21 cellular contexts compared by ENCODE assay signal in genomic region chr11:5597953-5598352, GRCh38. TPM values are rescaled to one million over a fixed set of nuclear protein-coding genes. Genes with fewer than 3 reads are reported as not detected.
A peak's percentile ranks its signal among the peaks of the same experiment; 100 is the strongest.
DNase-seq lines count a peak whose midpoint lies in the region; ATAC-seq and TF ChIP-seq lines count a peak whose summit lies in the region.
"Had no signal": no experiment of that assay in that cellular context is flagged by ENCODE, and none has a peak within 500 bp of the region (broad histone marks: within the 10 kb centered on the region; RNA-seq: fewer than 3 reads in every experiment).

No MANE protein-coding gene starts in this region.

- H3K4me1 ChIP-seq in GM23338 (ENCODE audit: insufficient read depth) (peaks cover 33% of the 10 kb centered on the region), RWPE2 (ENCODE audit: insufficient read depth, poor library complexity, severe bottlenecking) (peaks cover 21% of the 10 kb centered on the region), hepatocyte (ENCODE audit: insufficient read depth) (no peaks in the 10 kb centered on the region), parathyroid adenoma (no peaks in the 10 kb centered on the region), mucosa of descending colon (ENCODE audit: low read depth) (no peaks in the 10 kb centered on the region)

- H3K9ac ChIP-seq in parathyroid adenoma, result no peak overlapping the region

- H3K27ac Mint-ChIP-seq in GM23338, result peak overlapping the region; percentile 79
- no peak overlapping the region for H3K27ac Mint-ChIP-seq in activated naive CD4-positive, alpha-beta T cell treated with anti-CD3 and anti-CD28 coated beads, Interleukin-2, amount 10 ng/mL, durations not matched to agents 7 days and 5 days
- H3K27ac Mint-ChIP-seq: activated CD8-positive, alpha-beta T cell treated with anti-CD3 and anti-CD28 coated beads, Interleukin-2, amount 10 ng/mL, durations not matched to agents 7 days and 5 days; activated T-helper 17 cell treated with anti-CD3 and anti-CD28 coated beads, Interleukin-2, amount 50 U/mL, for 72 hours had no signal

- H3K9me3 ChIP-seq in RWPE2 (ENCODE audit: severe bottlenecking) (peaks cover 2% of the 10 kb centered on the region), hepatocyte (ENCODE audit: low read depth) (no peaks in the 10 kb centered on the region), parathyroid adenoma (ENCODE audit: control insufficient read depth, low read length) (no peaks in the 10 kb centered on the region), mucosa of descending colon (no peaks in the 10 kb centered on the region)
- H3K9me3 ChIP-seq: esophagus squamous epithelium, left lung had no signal

- H3K9me2 ChIP-seq in GM23338 (ENCODE audit: insufficient read depth) (peaks cover 3% of the 10 kb centered on the region; the same call in 1 of the 2 replicates), hepatocyte (replicated peaks; ENCODE audit: insufficient read depth) (no peaks in the 10 kb centered on the region)

- H3K4me2 ChIP-seq in GM23338, result peak overlapping the region; percentile 86
- peak overlapping the region; percentile 83 for H3K4me2 ChIP-seq in hepatocyte
- H3K4me2 ChIP-seq in parathyroid adenoma (ENCODE audit: low read length), result no peak overlapping the region

- peak; percentile 40 for ATAC-seq in GM23338
- no peak for ATAC-seq in RWPE2 (ENCODE audit: low read depth)
- ATAC-seq in mucosa of descending colon, result no peak
- ATAC-seq: activated CD8-positive, alpha-beta T cell treated with anti-CD3 and anti-CD28 coated beads, Interleukin-2, amount 10 ng/mL, durations not matched to agents 7 days and 5 days; activated T-helper 17 cell treated with anti-CD3 and anti-CD28 coated beads, Interleukin-2, amount 50 U/mL, for 72 hours; left lung; right cardiac atrium had no signal

- peaks cover under 1% of the 10 kb centered on the region; the same call in 2 of the 3 replicates for H3K36me3 Mint-ChIP-seq in GM23338 (ENCODE audit: low read depth)
- no peaks in the 10 kb centered on the region for H3K36me3 Mint-ChIP-seq in activated naive CD4-positive, alpha-beta T cell treated with anti-CD3 and anti-CD28 coated beads, Interleukin-2, amount 10 ng/mL, durations not matched to agents 7 days and 5 days

- H3K4me3 Mint-ChIP-seq in GM23338, result peak overlapping the region; percentile 94
- H3K4me3 Mint-ChIP-seq in activated naive CD4-positive, alpha-beta T cell treated with anti-CD3 and anti-CD28 coated beads, Interleukin-2, amount 10 ng/mL, durations not matched to agents 7 days and 5 days, result no peak overlapping the region
- H3K4me3 Mint-ChIP-seq: activated CD8-positive, alpha-beta T cell treated with anti-CD3 and anti-CD28 coated beads, Interleukin-2, amount 10 ng/mL, durations not matched to agents 7 days and 5 days; activated T-helper 17 cell treated with anti-CD3 and anti-CD28 coated beads, Interleukin-2, amount 50 U/mL, for 72 hours had no signal

- H3K79me2 ChIP-seq in GM23338 (replicated peaks; ENCODE audit: insufficient read depth) (peaks cover 60% of the 10 kb centered on the region), hepatocyte (peaks cover 5% of the 10 kb centered on the region), parathyroid adenoma (no peaks in the 10 kb centered on the region)

- H3K27ac ChIP-seq in GM23338 (ENCODE audit: low read depth) (peak overlapping the region; percentile 71), RWPE2 (ENCODE audit: poor library complexity, severe bottlenecking) (peak overlapping the region; percentile 87), hepatocyte (no peak overlapping the region), parathyroid adenoma (no peak overlapping the region)
- H3K27ac ChIP-seq: C4-2B, esophagus squamous epithelium, left lung had no signal

- H3K4me3 ChIP-seq in GM23338, result peak overlapping the region; percentile 88
- H3K4me3 ChIP-seq in RWPE2 (ENCODE audit: severe bottlenecking), result peak overlapping the region; percentile 46
- no peak overlapping the region for H3K4me3 ChIP-seq in hepatocyte
- H3K4me3 ChIP-seq in parathyroid adenoma (ENCODE audit: low read depth, low read length), result no peak overlapping the region
- no peak overlapping the region for H3K4me3 ChIP-seq in mucosa of descending colon

- peaks cover 45% of the 10 kb centered on the region for H3K4me1 Mint-ChIP-seq in GM23338
- peaks cover 15% of the 10 kb centered on the region for H3K4me1 Mint-ChIP-seq in activated naive CD4-positive, alpha-beta T cell treated with anti-CD3 and anti-CD28 coated beads, Interleukin-2, amount 10 ng/mL, durations not matched to agents 7 days and 5 days

- DNase-seq in GM23338 (ENCODE audit: low spot score) (peak; percentile 56), RWPE2 (ENCODE audit: low spot score) (no peak), hepatocyte (ENCODE audit: low spot score) (no peak), mucosa of descending colon (no peak), cerebellum (ENCODE audit: low spot score) (no peak)
- DNase-seq in central memory CD4-positive, alpha-beta T cell, result no peak
- no peak for DNase-seq in activated naive CD4-positive, alpha-beta T cell treated with anti-CD3 and anti-CD28 coated beads, Interleukin-2, amount 10 ng/mL, durations not matched to agents 7 days and 5 days
- DNase-seq: activated CD8-positive, alpha-beta T cell treated with anti-CD3 and anti-CD28 coated beads, Interleukin-2, amount 10 ng/mL, durations not matched to agents 7 days and 5 days; dermis blood vessel endothelial cell; DMS53; esophagus squamous epithelium; left lung; NCI-H2029; NCI-H524; stimulated activated CD4-positive, alpha-beta T cell treated with anti-CD3 and anti-CD28 coated beads, Interleukin-2, amount 100 ng/mL, for 48 hours had no signal

- TF ChIP-seq CTCF in GM23338 (conservative IDR thresholded peaks at IDR 0.05; ENCODE audit: low read depth in 2 of 2) (no peak), RWPE2 (IDR thresholded peaks at IDR 0.05; ENCODE audit: poor library complexity, severe bottlenecking) (no peak), hepatocyte (IDR thresholded peaks at IDR 0.05; ENCODE audit: poor library complexity) (no peak), parathyroid adenoma (IDR thresholded peaks at IDR 0.05) (no peak), mucosa of descending colon (IDR thresholded peaks at IDR 0.05) (no peak)

- H3K9me3 Mint-ChIP-seq in GM23338, result no peaks in the 10 kb centered on the region
- no peaks in the 10 kb centered on the region for H3K9me3 Mint-ChIP-seq in activated naive CD4-positive, alpha-beta T cell treated with anti-CD3 and anti-CD28 coated beads, Interleukin-2, amount 10 ng/mL, durations not matched to agents 7 days and 5 days
- H3K9me3 Mint-ChIP-seq: activated T-helper 17 cell treated with anti-CD3 and anti-CD28 coated beads, Interleukin-2, amount 50 U/mL, for 72 hours had no signal

- H3K27me3 Mint-ChIP-seq in GM23338 (ENCODE audit: insufficient read depth, low read depth, poor library complexity), result peaks cover 8% of the 10 kb centered on the region
- peaks cover 12% of the 10 kb centered on the region for H3K27me3 Mint-ChIP-seq in activated naive CD4-positive, alpha-beta T cell treated with anti-CD3 and anti-CD28 coated beads, Interleukin-2, amount 10 ng/mL, durations not matched to agents 7 days and 5 days

- H3K36me3 ChIP-seq in GM23338 (ENCODE audit: insufficient read depth) (no peaks in the 10 kb centered on the region; the same call in 1 of the 2 replicates), RWPE2 (ENCODE audit: low read depth) (no peaks in the 10 kb centered on the region; the same call in 1 of the 2 replicates), hepatocyte (replicated peaks; ENCODE audit: insufficient read depth, low read depth) (no peaks in the 10 kb centered on the region), parathyroid adenoma (ENCODE audit: control insufficient read depth, insufficient read depth, low read length) (no peaks in the 10 kb centered on the region), mucosa of descending colon (ENCODE audit: low read depth) (no peaks in the 10 kb centered on the region)
- H3K36me3 ChIP-seq: esophagus squamous epithelium, left lung had no signal

- intact Hi-C loops in mucosa of descending colon (cut with DNase I, micrococcal nuclease), result no loop called here

- no peaks in the 10 kb centered on the region for H3K27me3 ChIP-seq in GM23338 (ENCODE audit: insufficient read depth)
- H3K27me3 ChIP-seq in RWPE2 (ENCODE audit: insufficient read depth, poor library complexity, severe bottlenecking), result no peaks in the 10 kb centered on the region
- H3K27me3 ChIP-seq in hepatocyte, result no peaks in the 10 kb centered on the region
- H3K27me3 ChIP-seq in parathyroid adenoma (ENCODE audit: control insufficient read depth, insufficient read depth, low read length), result no peaks in the 10 kb centered on the region
- H3K27me3 ChIP-seq: esophagus squamous epithelium, left lung had no signal

- CTCF ChIA-PET in activated naive CD4-positive, alpha-beta T cell treated with anti-CD3 and anti-CD28 coated beads, Interleukin-2, amount 10 ng/mL, durations not matched to agents 7 days and 5 days (lab: Charles Lee), result interaction anchor here (0.9 to 2.1 kb wide), 4 partner anchors 41 to 211 kb away, joined by 3 to 6 read pairs (median 4); partner anchors contain the start of genes OR52N2, TRIM22 and TRIM5

- H4K20me1 ChIP-seq in GM23338 (replicated peaks; ENCODE audit: insufficient read depth) (peaks cover 3% of the 10 kb centered on the region), hepatocyte (ENCODE audit: insufficient read depth, poor library complexity, severe bottlenecking) (no peaks in the 10 kb centered on the region)

- 0 out of 2 replicates have a peak, but pooled peaks cover 3% of the 10 kb centered on the region for H3F3A ChIP-seq in GM23338 (replicated peaks; ENCODE audit: low read depth)

- H2AFZ ChIP-seq in GM23338 (no peak overlapping the region), hepatocyte (no peak overlapping the region), parathyroid adenoma (peak overlapping the region; percentile 38)

- 58% methylated on average over 3 of the region's 3 CpGs for WGBS in hepatocyte (ENCODE audit: low lambda C conversion rate, missing lambda C conversion rate)

RNA-seq across cellular contexts. Expression of gene TRIM6, which starts 1.5 kb away (rescaled TPM):
- total RNA-seq in GM23338 (2014; rRNA removed; shearing (Covaris generic)), result 49.0 and 50.8 TPM in 2 replicates
- polyA plus RNA-seq in GM23338 (2016; fragmentation: Nextera tagmentation; extraction: Ambion mirVana), result 24.3 and 26.4 TPM in 2 replicates
- total RNA-seq in hepatocyte, result 6.6 and 10.7 TPM in 2 replicates
- polyA plus RNA-seq in hepatocyte, result 4.3 and 8.0 TPM in 2 replicates
- 1 to 10 TPM in 1 of 3 donors, under 1 TPM in 2; 0.43 to 4.6 (median 0.92) TPM for total RNA-seq in mucosa of descending colon
- 0.27 TPM for total RNA-seq in cerebellum
- polyA plus RNA-seq: neural cell had no signal

RNA-seq across cellular contexts. Expression of gene OR52B6, which starts 17.3 kb away (rescaled TPM):
- not detected in 2 replicates for total RNA-seq in GM23338 (2014; rRNA removed; shearing (Covaris generic))
- polyA plus RNA-seq in GM23338 (2016; fragmentation: Nextera tagmentation; extraction: Ambion mirVana), result not detected in 2 replicates
- not detected in 2 replicates for total RNA-seq in hepatocyte
- polyA plus RNA-seq in hepatocyte, result not detected in 2 replicates
- not detected for total RNA-seq in mucosa of descending colon
- not detected for total RNA-seq in cerebellum
- total RNA-seq: activated CD8-positive, alpha-beta T cell treated with anti-CD3 and anti-CD28 coated beads, Interleukin-2, amount 10 ng/mL, durations not matched to agents 7 days and 5 days; activated T-helper 17 cell treated with anti-CD3 and anti-CD28 coated beads, Interleukin-2, amount 50 U/mL, for 72 hours; dermis blood vessel endothelial cell; esophagus squamous epithelium; left lung; right cardiac atrium; temporal lobe had no signal
- polyA plus RNA-seq: neural cell, right cardiac atrium had no signal

RNA-seq across cellular contexts. Expression of gene TRIM34, which starts 26.8 kb away (rescaled TPM):
- 1.1 and 2.6 TPM in 2 replicates for total RNA-seq in GM23338 (2014; rRNA removed; shearing (Covaris generic))
- polyA plus RNA-seq in GM23338 (2016; fragmentation: Nextera tagmentation; extraction: Ambion mirVana), result 0.57 and 1.9 TPM in 2 replicates
- total RNA-seq in hepatocyte, result 10.5 and 14.6 TPM in 2 replicates
- 2.7 and 3.6 TPM in 2 replicates for polyA plus RNA-seq in hepatocyte
- total RNA-seq in mucosa of descending colon, result 10 to 100 TPM in 1 of 3 donors, 1 to 10 TPM in 2; 7.3 to 11.9 (median 8.5) TPM
- total RNA-seq in cerebellum, result 1.2 TPM
- polyA plus RNA-seq: neural cell had no signal

RNA-seq across cellular contexts. Expression of gene OR52H1, which starts 49.6 kb away (rescaled TPM):
- 0.28 TPM in 1 of 2 replicates, not detected in the other for total RNA-seq in GM23338 (2014; rRNA removed; shearing (Covaris generic))
- polyA plus RNA-seq in GM23338 (2016; fragmentation: Nextera tagmentation; extraction: Ambion mirVana), result not detected in 2 replicates
- total RNA-seq in hepatocyte, result 0.28 TPM in 1 of 2 replicates, not detected in the other
- polyA plus RNA-seq in hepatocyte, result not detected in 2 replicates
- total RNA-seq in mucosa of descending colon, result under 1 TPM; 0.28 to 0.46 (median 0.39) TPM
- total RNA-seq in cerebellum, result 0.82 TPM
- total RNA-seq: activated CD8-positive, alpha-beta T cell treated with anti-CD3 and anti-CD28 coated beads, Interleukin-2, amount 10 ng/mL, durations not matched to agents 7 days and 5 days; dermis blood vessel endothelial cell; right cardiac atrium; temporal lobe had no signal
- polyA plus RNA-seq: neural cell, right cardiac atrium had no signal

Comparison
In these comparisons a context has a peak if more than half of its experiments do, and no peak if none do; other contexts are left out.
1. H3K27ac ChIP-seq: peak in GM23338 (single experiment) and RWPE2 (single experiment); none in hepatocyte (single experiment) and parathyroid adenoma (single experiment).
2. H3K4me3 ChIP-seq: peak in GM23338 (single experiment) and RWPE2 (single experiment); none in hepatocyte (single experiment), parathyroid adenoma (single experiment) and mucosa of descending colon (single experiment).